In genomic region chr6:14729186-14729871, GRCh38 we compare ENCODE assay signal across 9 cellular contexts.
DNase-seq lines count a peak whose midpoint lies in the region; ATAC-seq, FAIRE-seq and TF ChIP-seq lines count a peak whose summit lies in the region.
"Had no signal": no experiment of that assay in that cellular context is flagged by ENCODE, and none has a peak within 500 bp of the region (broad histone marks: within the 10 kb centered on the region; RNA-seq: fewer than 3 reads in every experiment).

No MANE protein-coding gene starts in this region.

- in situ Hi-C loops in HepG2 (cut with HindIII; ENCODE audit: extremely low pct_ligation_motif_present, low pct_unique_long_range_greater_than_20kb), result no loop called here

- peak in 2 of 4 donors; percentile 7 to 22 for ATAC-seq in right lobe of liver
- ATAC-seq in HepG2, result no peak
- ATAC-seq in activated T-cell treated with anti-CD3 and anti-CD28 coated beads, Interleukin-2, amount 50 U/mL, for 72 hours (replicated peaks in 1 of 2), result no peak
- no peak for ATAC-seq in upper lobe of left lung (ENCODE audit: low FRiP score in 2 of 2)
- ATAC-seq in HG03280 (IDR thresholded peaks at IDR 0.05; ENCODE audit: unreplicated experiment), result no peak

- H3K27me3 Mint-ChIP-seq in IgD-negative memory B cell, result no peaks in the 10 kb centered on the region
- no peaks in the 10 kb centered on the region for H3K27me3 Mint-ChIP-seq in activated T-cell treated with anti-CD3 and anti-CD28 coated beads, Interleukin-2, amount 50 U/mL, for 72 hours (ENCODE audit: low read depth)

- H3K4me3 ChIP-seq in right lobe of liver, result no peak overlapping the region
- no peak overlapping the region for H3K4me3 ChIP-seq in HepG2 (replicated peaks in 1 of 3; ENCODE audit: insufficient read depth in 1 of 3, low read depth in 2 of 3, low read length in 3 of 3)
- H3K4me3 ChIP-seq in upper lobe of left lung, result no peak overlapping the region
- H3K4me3 ChIP-seq: SK-N-MC had no signal

- peaks cover 22 to 53% (median 45%) of the 10 kb centered on the region in 3 donors for H3K4me1 Mint-ChIP-seq in IgD-negative memory B cell
- H3K4me1 Mint-ChIP-seq in activated T-cell treated with anti-CD3 and anti-CD28 coated beads, Interleukin-2, amount 50 U/mL, for 72 hours (ENCODE audit: low read depth), result peaks cover 89% of the 10 kb centered on the region

- no peak for TF ChIP-seq RAD21 in HepG2 (CRISPR knock-in tag; IDR thresholded peaks at IDR 0.05)

- intact Hi-C loops in right lobe of liver (cut with DNase I), result no loop called here
- intact Hi-C loops in HepG2 (cut with micrococcal nuclease; ENCODE audit: unreplicated experiment), result no loop called here

- TF ChIP-seq EP300 in HepG2 (IDR thresholded peaks at IDR 0.05; ENCODE audit: low read depth in 2 of 2, low read length in 2 of 2) (no peak), HepG2 (CRISPR knock-in tag; IDR thresholded peaks at IDR 0.05; ENCODE audit: borderline replicate concordance) (no peak), upper lobe of left lung (IDR thresholded peaks at IDR 0.05) (no peak)

- FAIRE-seq in HepG2 (lab: Jason Lieb, UNC), result no peak

- peak overlapping the region; percentile 72 to 86 (median 77) for H3K4me3 Mint-ChIP-seq in IgD-negative memory B cell
- peak overlapping the region; percentile 67 to 74 for H3K4me3 Mint-ChIP-seq in activated T-cell treated with anti-CD3 and anti-CD28 coated beads, Interleukin-2, amount 50 U/mL, for 72 hours

- H3K27ac ChIP-seq in right lobe of liver, result peak overlapping the region in 2 of 3 donors; percentile 29 to 55
- H3K27ac ChIP-seq in HepG2 (ENCODE audit: extremely low read length, insufficient read depth, low read length), result no peak overlapping the region
- H3K27ac ChIP-seq in upper lobe of left lung, result peak overlapping the region in 3 of 4 donors; percentile 80 to 83 (median 82)
- H3K27ac ChIP-seq: SK-N-MC had no signal

- WGBS in right lobe of liver (ENCODE audit: insufficient coverage, low coverage, low lambda C conversion rate, missing lambda C conversion rate), result 76% methylated on average over 12 of the region's 12 CpGs
- WGBS in HepG2 (ENCODE audit: low lambda C conversion rate), result 41% methylated on average over 12 of the region's 12 CpGs
- 76 to 80% methylated on average over 12 of the region's 12 CpGs for WGBS in upper lobe of left lung, 2 donors

- POLR2A ChIA-PET in HepG2 (lab: Yijun Ruan, JAX), result no interaction called here

- CTCF ChIA-PET in HepG2 (lab: Yijun Ruan, JAX; ENCODE audit: low intra/inter-chr PET ratio, low total read pairs), result no interaction called here

- H3K4me2 ChIP-seq in HepG2 (ENCODE audit: low read depth, low read length), result no peak overlapping the region

- H4K20me1 ChIP-seq in HepG2 (ENCODE audit: insufficient read depth, low read length), result no peaks in the 10 kb centered on the region

- H3K36me3 Mint-ChIP-seq in IgD-negative memory B cell, result peaks cover 1% of the 10 kb centered on the region
- peaks cover 11 to 14% of the 10 kb centered on the region in 2 donors for H3K36me3 Mint-ChIP-seq in activated T-cell treated with anti-CD3 and anti-CD28 coated beads, Interleukin-2, amount 50 U/mL, for 72 hours (ENCODE audit: insufficient read depth in 2 of 2)

- TF ChIP-seq CTCF in right lobe of liver (IDR thresholded peaks at IDR 0.05) (no peak), HepG2 (CRISPR knock-in tag; IDR thresholded peaks at IDR 0.05) (no peak), upper lobe of left lung (IDR thresholded peaks at IDR 0.05) (no peak)

- H3K27me3 ChIP-seq in right lobe of liver (no peaks in the 10 kb centered on the region), HepG2 (ENCODE audit: control insufficient read depth in 1 of 2, insufficient read depth in 2 of 2, low read length in 2 of 2) (no peaks in the 10 kb centered on the region), upper lobe of left lung (no peaks in the 10 kb centered on the region)

- BruUV-seq in HepG2 (replicated peaks; lab: Mats Ljungman, UMichigan), result no TSS peak

- peak overlapping the region; percentile 85 to 95 (median 88) for H3K27ac Mint-ChIP-seq in IgD-negative memory B cell
- peak overlapping the region; percentile 98 for H3K27ac Mint-ChIP-seq in activated T-cell treated with anti-CD3 and anti-CD28 coated beads, Interleukin-2, amount 50 U/mL, for 72 hours

- no peaks in the 10 kb centered on the region for H3K9me3 ChIP-seq in right lobe of liver
- H3K9me3 ChIP-seq in HepG2 (ENCODE audit: low read length), result no peaks in the 10 kb centered on the region
- no peaks in the 10 kb centered on the region for H3K9me3 ChIP-seq in upper lobe of left lung

- H3K9ac ChIP-seq in HepG2 (ENCODE audit: insufficient read depth, low read depth, low read length), result no peak overlapping the region

- DNase-seq in right lobe of liver (no peak), HepG2 (ENCODE audit: low spot score) (no peak), upper lobe of left lung (no peak), kidney tubule cell (ENCODE audit: low spot score) (no peak)
- DNase-seq in activated T-cell treated with anti-CD3 and anti-CD28 coated beads, Interleukin-2, amount 50 U/mL, for 72 hours, result no peak
- DNase-seq in effector CD4-positive, alpha-beta T cell, result no peak

- no peak overlapping the region for H2AFZ ChIP-seq in HepG2 (ENCODE audit: low read length)

- H3K79me2 ChIP-seq in HepG2 (ENCODE audit: insufficient read depth, low read length), result no peaks in the 10 kb centered on the region

- no peaks in the 10 kb centered on the region for H3K4me1 ChIP-seq in right lobe of liver
- no peaks in the 10 kb centered on the region for H3K4me1 ChIP-seq in HepG2 (ENCODE audit: insufficient read depth, low read length)
- H3K4me1 ChIP-seq in upper lobe of left lung, result peaks cover 4 to 22% (median 15%) of the 10 kb centered on the region in 4 donors

- TF ChIP-seq POLR2A in right lobe of liver (IDR thresholded peaks at IDR 0.05), result no peak
- no peak for TF ChIP-seq POLR2A in HepG2 (IDR thresholded peaks at IDR 0.05; ENCODE audit: insufficient read depth in 1 of 2, low read depth in 2 of 2, low read length in 2 of 2)
- TF ChIP-seq POLR2A in upper lobe of left lung (IDR thresholded peaks at IDR 0.05), result no peak

- H3K9me3 Mint-ChIP-seq in IgD-negative memory B cell, result no peaks in the 10 kb centered on the region
- H3K9me3 Mint-ChIP-seq in activated T-cell treated with anti-CD3 and anti-CD28 coated beads, Interleukin-2, amount 50 U/mL, for 72 hours, result no peaks in the 10 kb centered on the region

- H3K36me3 ChIP-seq in right lobe of liver (no peaks in the 10 kb centered on the region), HepG2 (replicated peaks in 1 of 2; ENCODE audit: control insufficient read depth in 1 of 2, insufficient read depth in 2 of 2, low read length in 2 of 2) (no peaks in the 10 kb centered on the region), upper lobe of left lung (no peaks in the 10 kb centered on the region)

TF ChIP-seq in HepG2, 621 proteins besides CTCF, POLR2A, EP300 and RAD21 (continues in another document):
- TF ChIP-seq ZNF468 (CRISPR knock-in tag; IDR thresholded peaks at IDR 0.05) (no peak), ZNF570 (CRISPR knock-in tag; IDR thresholded peaks at IDR 0.05; ENCODE audit: borderline replicate concordance) (no peak), HDAC6 (IDR thresholded peaks at IDR 0.05; ENCODE audit: low read depth, low read length) (no peak), ZNF670 (CRISPR knock-in tag; IDR thresholded peaks at IDR 0.05; ENCODE audit: borderline replicate concordance) (no peak), ETV5 (CRISPR knock-in tag; IDR thresholded peaks at IDR 0.05; ENCODE audit: borderline replicate concordance) (no peak), IKZF5 (CRISPR knock-in tag; IDR thresholded peaks at IDR 0.05) (no peak), AHDC1 (CRISPR knock-in tag; IDR thresholded peaks at IDR 0.05; ENCODE audit: borderline replicate concordance) (no peak)
